28 cellular contexts compared by ENCODE assay signal in the genomic region with DNA sequence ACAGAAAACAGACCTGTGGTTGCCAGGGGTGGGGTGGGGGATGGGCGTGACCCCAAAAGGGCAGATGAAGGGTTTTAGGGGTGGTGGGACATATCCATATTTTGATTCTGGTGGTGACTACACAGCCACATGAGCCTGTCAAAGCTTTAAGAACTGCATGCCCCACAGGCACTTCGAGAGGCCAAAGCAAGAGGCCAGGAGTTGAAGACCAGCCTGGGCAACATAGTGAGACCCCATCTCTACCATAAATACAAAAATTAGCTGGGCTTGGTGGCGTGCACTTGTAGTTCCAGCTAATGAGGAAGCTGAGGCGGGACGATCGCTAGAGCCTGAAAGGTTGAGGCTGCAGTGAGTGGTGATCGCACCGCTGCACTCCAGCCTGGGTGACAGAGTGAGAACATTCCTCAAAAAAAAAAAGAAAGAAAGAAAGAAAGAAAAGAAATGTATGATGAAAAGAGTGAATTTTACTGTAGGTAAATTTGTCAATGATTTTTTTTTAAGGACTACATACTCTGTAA. TPM values are rescaled to one million over a fixed set of nuclear protein-coding genes. Genes with fewer than 3 reads are reported as not detected.
"Had no signal": no experiment of that assay in that cellular context is flagged by ENCODE, and none has a peak within 500 bp of the region (broad histone marks: within the 10 kb centered on the region; RNA-seq: fewer than 3 reads in every experiment).

No MANE protein-coding gene starts in this region.

- ATAC-seq: activated CD8-positive, alpha-beta T cell treated with anti-CD3 and anti-CD28 coated beads, Interleukin-2, amount 10 ng/mL, durations not matched to agents 7 days and 5 days; effector memory CD8-positive, alpha-beta T cell; esophagus mucosa; stimulated activated naive CD8-positive, alpha-beta T cell treated with anti-CD3 and anti-CD28 coated beads, Interleukin-15, amount 100 ng/mL, for 72 hours; T-cell had no signal

- H3K27me3 ChIP-seq: adrenal gland, ascending aorta, hepatocyte, ovary, right atrium auricular region, transverse colon, uterus had no signal

- H2AFZ ChIP-seq: hepatocyte had no signal

- DNase-seq: activated CD4-positive, alpha-beta T cell treated with anti-CD3 and anti-CD28 coated beads, Interleukin-2, amount 10 ng/mL, durations not matched to agents 7 days and 5 days; activated CD8-positive, alpha-beta T cell treated with anti-CD3 and anti-CD28 coated beads, Interleukin-2, amount 10 ng/mL, durations not matched to agents 7 days and 5 days; activated gamma-delta T cell treated with Interleukin-2 at 50 U/mL for 16 hours; adrenal gland; dorsolateral prefrontal cortex; effector memory CD8-positive, alpha-beta T cell; foreskin melanocyte; glutamatergic neuron; kidney glomerular epithelial cell; ovary; stimulated activated CD4-positive, alpha-beta T cell treated with anti-CD3 and anti-CD28 coated beads, Interleukin-12 subunit alpha, Interleukin-12 subunit beta, amount 100 ng/mL, for 4 hours; stimulated activated CD4-positive, alpha-beta T cell treated with anti-CD3 and anti-CD28 coated beads, Interleukin-4, amount 100 ng/mL, for 4 hours; stimulated activated naive CD8-positive, alpha-beta T cell treated with anti-CD3 and anti-CD28 coated beads, Interleukin-15, amount 100 ng/mL, for 72 hours; T-cell; T1000; transverse colon; uterus had no signal

- H3K9me3 ChIP-seq: adrenal gland, ascending aorta, neutrophil, ovary, prostate gland, right atrium auricular region, transverse colon, uterus had no signal

- H3K4me3 ChIP-seq: adrenal gland, ascending aorta, dorsolateral prefrontal cortex, hepatocyte, ovary, prostate gland, right atrium auricular region, transverse colon, uterus had no signal

- H3K4me2 ChIP-seq: hepatocyte had no signal

- FAIRE-seq: colon, endothelial cell of umbilical vein had no signal

- H3K36me3 ChIP-seq: adrenal gland, ascending aorta, neutrophil, ovary, prostate gland, right atrium auricular region, transverse colon, uterus had no signal

- H3K4me1 ChIP-seq: prostate gland, uterus had no signal

- H3K27ac ChIP-seq: adrenal gland, ascending aorta, dorsolateral prefrontal cortex, hepatocyte, neutrophil, ovary, prostate gland, right atrium auricular region, transverse colon, uterus had no signal

RNA-seq across cellular contexts. Expression of a gene that starts 30.6 kb away (rescaled TPM):
- total RNA-seq: activated CD4-positive, alpha-beta T cell treated with anti-CD3 and anti-CD28 coated beads, Interleukin-2, amount 10 ng/mL, durations not matched to agents 7 days and 5 days; activated CD8-positive, alpha-beta T cell treated with anti-CD3 and anti-CD28 coated beads, Interleukin-2, amount 10 ng/mL, durations not matched to agents 7 days and 5 days; activated T-helper 1 cell treated with anti-CD3 and anti-CD28 coated beads, Interleukin-12 subunit alpha, Interleukin-12 subunit beta, Interleukin-2, Interleukin-4 antibody, amounts not matched to agents 30 ng/mL and 10 ng/mL and 1 ng/mL, durations not matched to agents 14 hours and 24 hours and 36 hours; ascending aorta; dorsolateral prefrontal cortex; endothelial cell of umbilical vein; esophagus mucosa; ovary; prostate gland; right atrium auricular region; T-cell; transverse colon; uterus had no signal
- polyA plus RNA-seq: endothelial cell of umbilical vein, hepatocyte, liver, ovary had no signal

RNA-seq across cellular contexts. Expression of a gene that starts 48.1 kb away (rescaled TPM):
- total RNA-seq: activated CD4-positive, alpha-beta T cell treated with anti-CD3 and anti-CD28 coated beads, Interleukin-2, amount 10 ng/mL, durations not matched to agents 7 days and 5 days; activated CD8-positive, alpha-beta T cell treated with anti-CD3 and anti-CD28 coated beads, Interleukin-2, amount 10 ng/mL, durations not matched to agents 7 days and 5 days; activated T-helper 1 cell treated with anti-CD3 and anti-CD28 coated beads, Interleukin-12 subunit alpha, Interleukin-12 subunit beta, Interleukin-2, Interleukin-4 antibody, amounts not matched to agents 30 ng/mL and 10 ng/mL and 1 ng/mL, durations not matched to agents 14 hours and 24 hours and 36 hours; ascending aorta; endothelial cell of umbilical vein; right atrium auricular region; skeletal muscle tissue had no signal
